ENCODE assay signal across 29 cellular contexts in genomic region chr4:168095776-168096443, GRCh38. TPM values are rescaled to one million over a fixed set of nuclear protein-coding genes. Genes with fewer than 3 reads are reported as not detected.
DNase-seq lines count a peak whose midpoint lies in the region; ATAC-seq, FAIRE-seq and TF ChIP-seq lines count a peak whose summit lies in the region.
"Had no signal": no experiment of that assay in that cellular context is flagged by ENCODE, and none has a peak within 500 bp of the region (broad histone marks: within the 10 kb centered on the region; RNA-seq: fewer than 3 reads in every experiment).

No MANE protein-coding gene starts in this region.

- BruUV-seq in IMR-90 (replicated peaks; lab: Mats Ljungman, UMichigan), result no TSS peak

- no peak overlapping the region for H2BK20ac ChIP-seq in IMR-90 (ENCODE audit: low read depth, low read length)

- H3K36me3 Mint-ChIP-seq in astrocyte (ENCODE audit: low read depth, unreplicated experiment), result no peaks in the 10 kb centered on the region
- H3K36me3 Mint-ChIP-seq: CD4-positive, alpha-beta memory T cell; natural killer cell; stimulated activated naive B cell treated with anti-CD40 and anti-IgM and Interleukin-4, amounts not matched to agents 10 μg/mL and 1 μg/mL and 100 μg/mL, for 72 hours had no signal

- no peak for TF ChIP-seq RAD21 in IMR-90 (IDR thresholded peaks at IDR 0.05; ENCODE audit: low read length)

- H3K56ac ChIP-seq in IMR-90 (ENCODE audit: extremely low read depth, insufficient read depth, low read length), result no peak overlapping the region

- H3K27ac ChIP-seq in IMR-90 (ENCODE audit: insufficient read depth, low read length) (no peak overlapping the region), astrocyte (ENCODE audit: low read depth, low read length) (peak overlapping the region; percentile 83)
- H3K27ac ChIP-seq: breast epithelium, heart left ventricle, left lung, Peyer's patch, right atrium auricular region, SJSA1 had no signal

- H3K27me3 Mint-ChIP-seq in astrocyte (ENCODE audit: low read depth, unreplicated experiment), result no peaks in the 10 kb centered on the region
- H3K27me3 Mint-ChIP-seq: activated CD4-positive, alpha-beta T cell treated with anti-CD3 and anti-CD28 coated beads for 36 hours; CD4-positive, alpha-beta memory T cell; stimulated activated naive B cell treated with anti-CD40 and anti-IgM and Interleukin-4, amounts not matched to agents 10 μg/mL and 1 μg/mL and 100 μg/mL, for 72 hours; T-helper 17 cell had no signal

- H3K79me1 ChIP-seq in IMR-90 (ENCODE audit: low read depth in 1 of 2, low read length in 2 of 2), result no peaks in the 10 kb centered on the region

- H3K36me3 ChIP-seq in IMR-90 (ENCODE audit: control insufficient read depth, insufficient read depth, low read length), result no peaks in the 10 kb centered on the region
- H3K36me3 ChIP-seq in astrocyte (ENCODE audit: insufficient read depth, low read length), result no peaks in the 10 kb centered on the region
- H3K36me3 ChIP-seq: breast epithelium, heart left ventricle, left lung, Peyer's patch, right atrium auricular region, SJSA1 had no signal

- dilution Hi-C loops in IMR-90 (cut with HindIII; ENCODE audit: low sequenced_read_pairs, unreplicated experiment), result no loop called here

- TF ChIP-seq CTCF in IMR-90 (conservative IDR thresholded peaks at IDR 0.05; ENCODE audit: low read depth, low read length) (no peak), astrocyte (IDR thresholded peaks at IDR 0.05; ENCODE audit: insufficient read depth, low read depth, low read length) (no peak), foreskin fibroblast (IDR thresholded peaks at IDR 0.05; ENCODE audit: low read depth, low read length) (no peak)

- peak; percentile 57 for DNase-seq in IMR-90
- DNase-seq in astrocyte (ENCODE audit: low read depth), result peak; percentile 22
- peak; percentile 17 to 56 for DNase-seq in foreskin fibroblast
- peak; percentile 52 for DNase-seq in stromal cell of bone marrow (ENCODE audit: low read depth)
- no peak for DNase-seq in SHP77 treated with DMSO at 0.1 percent for 48 hours (lab: John Stamatoyannopoulos, UW)
- DNase-seq: activated CD4-positive, alpha-beta T cell treated with anti-CD3 and anti-CD28 coated beads for 36 hours; activated gamma-delta T cell; activated T-cell treated with anti-CD3 and anti-CD28 coated beads, Interleukin-2, amount 50 U/mL, for 1 hour; CD4-positive, alpha-beta memory T cell; dermis blood vessel endothelial cell; heart left ventricle; KG1; left lung; midbrain; natural killer cell; NCI-H146; NCI-H510A; NK-92 treated with Interleukin-12 subunit alpha and Interleukin-12 subunit beta, amount 100 ng/mL, for 24 hours; Peyer's patch; stimulated activated CD4-positive, alpha-beta T cell treated with anti-CD3 and anti-CD28 coated beads, Interleukin-4, amount 100 ng/mL, for 1 hour; stimulated activated naive B cell treated with anti-CD40 and anti-IgM and Interleukin-4, amounts not matched to agents 10 μg/mL and 1 μg/mL and 100 μg/mL, for 72 hours; T-helper 17 cell had no signal

- FAIRE-seq in astrocyte (lab: Jason Lieb, UNC), result no peak
- FAIRE-seq: G401.6 had no signal

- no peak overlapping the region for H4K91ac ChIP-seq in IMR-90 (ENCODE audit: insufficient read depth, low read depth, low read length)

- POLR2A ChIA-PET in IMR-90 (lab: Charles Lee; ENCODE audit: unreplicated experiment), result no interaction called here

- 0 out of 2 replicates have a peak, but pooled peaks cover 4% of the 10 kb centered on the region for H3K4me1 ChIP-seq in IMR-90 (ENCODE audit: control insufficient read depth, insufficient read depth, low read length)
- peaks cover 29% of the 10 kb centered on the region for H3K4me1 ChIP-seq in astrocyte (ENCODE audit: insufficient read depth, low read length)
- H3K4me1 ChIP-seq: breast epithelium, heart left ventricle, left lung, Peyer's patch, right atrium auricular region, SJSA1 had no signal

- H3K27me3 ChIP-seq in IMR-90 (ENCODE audit: control insufficient read depth, insufficient read depth, low read length) (no peaks in the 10 kb centered on the region), astrocyte (ENCODE audit: insufficient read depth, low read length) (no peaks in the 10 kb centered on the region)
- H3K27me3 ChIP-seq: breast epithelium, heart left ventricle, left lung, Peyer's patch, right atrium auricular region, SJSA1 had no signal

- no peak overlapping the region for H2BK120ac ChIP-seq in IMR-90 (ENCODE audit: low read depth, low read length)

- H2AFZ ChIP-seq in IMR-90 (replicated peaks; ENCODE audit: low read length, poor library complexity), result no peak overlapping the region
- H2AFZ ChIP-seq in astrocyte (ENCODE audit: low read depth, low read length), result no peak overlapping the region

- ATAC-seq in IMR-90 (ENCODE audit: low read depth) (peak; percentile 75), GM19452 (IDR thresholded peaks at IDR 0.05; ENCODE audit: unreplicated experiment) (no peak), GM18909 (IDR thresholded peaks at IDR 0.05; ENCODE audit: poor library complexity, unreplicated experiment) (no peak)
- ATAC-seq: activated CD4-positive, alpha-beta T cell treated with anti-CD3 and anti-CD28 coated beads for 36 hours; heart left ventricle; left lung; natural killer cell; stimulated activated naive B cell treated with anti-CD40 and anti-IgM and Interleukin-4, amounts not matched to agents 10 μg/mL and 1 μg/mL and 100 μg/mL, for 72 hours; T-helper 17 cell had no signal

- H3K9ac ChIP-seq in IMR-90 (ENCODE audit: low read depth, low read length) (no peak overlapping the region), astrocyte (ENCODE audit: low read length) (peak overlapping the region; percentile 58)

- intact Hi-C loops in IMR-90 (cut with micrococcal nuclease), result no loop called here

- no peak overlapping the region for H3K18ac ChIP-seq in IMR-90 (ENCODE audit: low read depth, low read length)

- CTCF ChIA-PET in IMR-90 (lab: Yijun Ruan, JAX), result interaction anchor here (0.5 kb wide), 1 partner anchor 456 kb away, joined by 3 read pairs; no protein-coding TSS in a partner anchor

- no peak overlapping the region for H2AK9ac ChIP-seq in IMR-90 (replicated peaks; ENCODE audit: low read depth, low read length, poor library complexity)

- no peak overlapping the region for H4K8ac ChIP-seq in IMR-90 (ENCODE audit: low read depth in 2 of 2, low read length in 2 of 2)

- H3K4me1 Mint-ChIP-seq in astrocyte (ENCODE audit: low read depth, unreplicated experiment), result no peaks in the 10 kb centered on the region
- H3K4me1 Mint-ChIP-seq: activated CD4-positive, alpha-beta T cell treated with anti-CD3 and anti-CD28 coated beads for 36 hours; CD4-positive, alpha-beta memory T cell; natural killer cell; stimulated activated naive B cell treated with anti-CD40 and anti-IgM and Interleukin-4, amounts not matched to agents 10 μg/mL and 1 μg/mL and 100 μg/mL, for 72 hours; T-helper 17 cell had no signal

- no peak overlapping the region for H2AK5ac ChIP-seq in IMR-90 (ENCODE audit: low read depth, low read length)

- no peak overlapping the region for H2BK15ac ChIP-seq in IMR-90 (ENCODE audit: low read depth, low read length)

- H3K79me2 ChIP-seq in astrocyte (ENCODE audit: insufficient read depth, low read length), result no peaks in the 10 kb centered on the region

- H3K4ac ChIP-seq in IMR-90 (ENCODE audit: low read depth, low read length), result no peak overlapping the region

- H3K27ac Mint-ChIP-seq in astrocyte (ENCODE audit: unreplicated experiment), result no peak overlapping the region
- H3K27ac Mint-ChIP-seq: activated CD4-positive, alpha-beta T cell treated with anti-CD3 and anti-CD28 coated beads for 36 hours; CD4-positive, alpha-beta memory T cell; natural killer cell; stimulated activated naive B cell treated with anti-CD40 and anti-IgM and Interleukin-4, amounts not matched to agents 10 μg/mL and 1 μg/mL and 100 μg/mL, for 72 hours; T-helper 17 cell had no signal

- TF ChIP-seq POLR2A in IMR-90 (IDR thresholded peaks at IDR 0.05; ENCODE audit: low read depth, low read length), result no peak

- no peak overlapping the region for H4K5ac ChIP-seq in IMR-90 (ENCODE audit: low read depth, low read length)

- H3K9me3 Mint-ChIP-seq in astrocyte (ENCODE audit: unreplicated experiment), result no peaks in the 10 kb centered on the region

- H3K9me3 ChIP-seq in IMR-90 (ENCODE audit: control insufficient read depth, insufficient read depth, low read length) (no peaks in the 10 kb centered on the region), astrocyte (ENCODE audit: insufficient read depth, low read depth, low read length) (no peaks in the 10 kb centered on the region)
- H3K9me3 ChIP-seq: breast epithelium, left lung, Peyer's patch, right atrium auricular region, SJSA1 had no signal

- no peak overlapping the region for H3K23ac ChIP-seq in IMR-90 (ENCODE audit: low read depth, low read length)

- H3K9me1 ChIP-seq in IMR-90 (ENCODE audit: insufficient read depth, low read length), result no peaks in the 10 kb centered on the region

- H3K4me3 ChIP-seq in IMR-90 (ENCODE audit: insufficient read depth, low read depth, low read length) (no peak overlapping the region), astrocyte (ENCODE audit: insufficient read depth, low read depth, low read length) (no peak overlapping the region), foreskin fibroblast (ENCODE audit: low read depth in 1 of 2, low read length in 2 of 2) (no peak overlapping the region)
- H3K4me3 ChIP-seq: breast epithelium, heart left ventricle, left lung, Peyer's patch, right atrium auricular region, SJSA1 had no signal

- in situ Hi-C loops in IMR-90 (cut with MboI; ENCODE audit: low sequenced_read_pairs), result no loop called here

- no peak overlapping the region for H3K14ac ChIP-seq in IMR-90 (replicated peaks; ENCODE audit: low read depth, low read length)

- no peak overlapping the region for H3K4me3 Mint-ChIP-seq in astrocyte (ENCODE audit: unreplicated experiment)
- H3K4me3 Mint-ChIP-seq: activated CD4-positive, alpha-beta T cell treated with anti-CD3 and anti-CD28 coated beads for 36 hours; CD4-positive, alpha-beta memory T cell; natural killer cell; stimulated activated naive B cell treated with anti-CD40 and anti-IgM and Interleukin-4, amounts not matched to agents 10 μg/mL and 1 μg/mL and 100 μg/mL, for 72 hours; T-helper 17 cell had no signal

- no peak overlapping the region for H2BK5ac ChIP-seq in IMR-90 (ENCODE audit: low read depth, low read length, poor library complexity, severe bottlenecking)

- no peak overlapping the region for H3K4me2 ChIP-seq in IMR-90 (ENCODE audit: low read depth, low read length)
- H3K4me2 ChIP-seq in astrocyte (ENCODE audit: low read length), result peak overlapping the region; percentile 52

- H4K20me1 ChIP-seq in IMR-90 (ENCODE audit: insufficient read depth, low read length) (no peaks in the 10 kb centered on the region), astrocyte (ENCODE audit: insufficient read depth, low read length) (no peaks in the 10 kb centered on the region)

- WGBS in IMR-90 (ENCODE audit: extremely low coverage in 2 of 2, insufficient read length in 1 of 2), 2 experiments, result no CpG with 5 or more reads among the region's 2 CpGs

RNA-seq across cellular contexts. Expression of gene ANXA10, which starts 3.6 kb away (rescaled TPM):
- 0.72 and 1.1 TPM in 2 replicates for total RNA-seq in IMR-90 (2012; rRNA removed)
- 0.44 and 0.46 TPM in 2 replicates for polyA plus RNA-seq in IMR-90 (2012; rRNA removed)
- polyA plus RNA-seq in IMR-90 (2012; cell fraction: cytosol; rRNA removed), result 0.07 and 0.15 TPM in 2 replicates
- 0.26 TPM in 1 of 2 replicates, not detected in the other for polyA plus RNA-seq in IMR-90 (2012; cell fraction: nucleus; rRNA removed; ENCODE audit: low replicate concordance)
- 0.46 TPM in 1 of 2 replicates, not detected in the other for total RNA-seq in astrocyte
- total RNA-seq: activated CD4-positive, alpha-beta T cell treated with anti-CD3 and anti-CD28 coated beads for 36 hours; breast epithelium; CD4-positive, alpha-beta memory T cell; heart left ventricle; natural killer cell; osteocyte; Peyer's patch; right atrium auricular region; T-helper 17 cell had no signal
- polyA plus RNA-seq: CD4-positive, alpha-beta memory T cell; heart left ventricle had no signal
